ENCODE assay signal across 18 cellular contexts in the genomic region with DNA sequence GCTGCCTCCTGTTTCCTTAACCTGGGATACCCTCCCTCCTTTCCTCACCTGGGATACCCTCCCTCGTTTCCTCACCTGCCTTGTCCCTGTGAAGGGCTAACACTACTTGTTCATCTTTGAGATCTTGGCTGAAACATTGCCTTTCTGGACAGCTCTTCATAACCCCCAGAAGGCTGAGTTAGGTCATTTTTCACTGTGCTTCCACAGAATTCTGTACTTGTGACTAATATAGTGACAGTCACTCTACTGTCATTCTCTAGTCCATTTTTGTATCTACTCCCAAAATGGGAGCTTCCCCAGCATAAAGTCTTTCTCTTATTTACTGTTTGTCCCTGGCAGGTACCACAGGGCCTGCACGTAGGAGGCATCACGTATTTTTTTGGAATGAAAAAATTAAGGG. TPM values are rescaled to one million over a fixed set of nuclear protein-coding genes. Genes with fewer than 3 reads are reported as not detected.
DNase-seq lines count a peak whose midpoint lies in the region; ATAC-seq lines count a peak whose summit lies in the region.
"Had no signal": no experiment of that assay in that cellular context is flagged by ENCODE, and none has a peak within 500 bp of the region (broad histone marks: within the 10 kb centered on the region; RNA-seq: fewer than 3 reads in every experiment).

No MANE protein-coding gene starts in this region.

- no peak overlapping the region for H3K23ac ChIP-seq in mesenchymal stem cell (ENCODE audit: low read length in 2 of 2)

- no peak overlapping the region for H3K4me3 Mint-ChIP-seq in T-helper 17 cell

- H3K27me3 ChIP-seq in ACC112 (ENCODE audit: insufficient read depth, low read length) (no peaks in the 10 kb centered on the region), mesenchymal stem cell (ENCODE audit: control insufficient read depth in 1 of 2, insufficient read depth in 1 of 2, low read length in 2 of 2) (no peaks in the 10 kb centered on the region)
- H3K27me3 ChIP-seq: BLaER1 treated with 17β-estradiol and CSF1 and Interleukin-3, amounts not matched to agents 10 nM and 100 nM had no signal

- H2BK12ac ChIP-seq in mesenchymal stem cell (ENCODE audit: low read length in 2 of 2) = no peak overlapping the region

- H3K9ac ChIP-seq in mesenchymal stem cell (ENCODE audit: low read length) = no peak overlapping the region
- H3K9ac ChIP-seq: BLaER1 treated with 17β-estradiol and CSF1 and Interleukin-3, amounts not matched to agents 10 nM and 100 nM; SK-N-SH had no signal

- H3K18ac ChIP-seq in mesenchymal stem cell (ENCODE audit: low read depth in 1 of 2, low read length in 2 of 2) = no peak overlapping the region

- peak overlapping the region; percentile 87 for H3K27ac ChIP-seq in ACC112 (ENCODE audit: low read depth, low read length)
- H3K27ac ChIP-seq in mesenchymal stem cell (ENCODE audit: low read length, poor library complexity, severe bottlenecking) = no peak overlapping the region
- H3K27ac ChIP-seq: BLaER1 treated with 17β-estradiol and CSF1 and Interleukin-3, amounts not matched to agents 10 nM and 100 nM; HL-60 had no signal

- ATAC-seq in T-helper 17 cell (no peak), HG03565 (IDR thresholded peaks at IDR 0.05; ENCODE audit: unreplicated experiment) (no peak), HG02798 (IDR thresholded peaks at IDR 0.05; ENCODE audit: poor library complexity, unreplicated experiment) (no peak)

- H3K27ac Mint-ChIP-seq in T-helper 17 cell = peak overlapping the region; percentile 67

- H3K27me3 Mint-ChIP-seq in T-helper 17 cell = peaks cover 6% of the 10 kb centered on the region

- H3K36me3 ChIP-seq in ACC112 (ENCODE audit: insufficient read depth, low read length) (no peaks in the 10 kb centered on the region), mesenchymal stem cell (ENCODE audit: control insufficient read depth in 1 of 2, insufficient read depth in 2 of 2, low read depth in 1 of 2, low read length in 2 of 2) (no peaks in the 10 kb centered on the region)
- H3K36me3 ChIP-seq: BLaER1 treated with 17β-estradiol and CSF1 and Interleukin-3, amounts not matched to agents 10 nM and 100 nM had no signal

- peaks cover 2% of the 10 kb centered on the region for H3K4me1 Mint-ChIP-seq in T-helper 17 cell

- peak; percentile 26 for DNase-seq in HCEC 1CT
- DNase-seq in T-helper 17 cell = no peak
- no peak for DNase-seq in mesenchymal stem cell
- no peak for DNase-seq in DMS79 treated with DMSO at 0.1 percent for 48 hours (lab: John Stamatoyannopoulos, UW)
- no peak for DNase-seq in foreskin melanocyte
- DNase-seq: 8988T, H7, MV-4-11, NCI-H1417, NCI-H187 treated with DMSO at 0.1 percent for 48 hours, NCI-H2171, NCI-H446, SK-N-SH had no signal

- H4K8ac ChIP-seq in mesenchymal stem cell (ENCODE audit: low read length) = no peak overlapping the region

- no peak overlapping the region for H3K4ac ChIP-seq in mesenchymal stem cell (ENCODE audit: low read depth in 1 of 2, low read length in 2 of 2)

- H3K14ac ChIP-seq in mesenchymal stem cell (ENCODE audit: low read length in 2 of 2) = no peak overlapping the region

- H3K4me1 ChIP-seq in ACC112 (ENCODE audit: control insufficient read depth, insufficient read depth, low read length, unreplicated experiment) (peaks cover 37% of the 10 kb centered on the region), mesenchymal stem cell (ENCODE audit: control insufficient read depth, insufficient read depth, low read depth, low read length) (peaks cover 4% of the 10 kb centered on the region)

- WGBS in mesenchymal stem cell = 90% methylated on average over 3 of the region's 3 CpGs

- no peak overlapping the region for H3K4me3 ChIP-seq in ACC112 (ENCODE audit: low read depth, low read length)
- H3K4me3 ChIP-seq in mesenchymal stem cell (ENCODE audit: insufficient read depth in 1 of 2, low read depth in 1 of 2, low read length in 2 of 2) = no peak overlapping the region
- H3K4me3 ChIP-seq: BLaER1 treated with 17β-estradiol and CSF1 and Interleukin-3, amounts not matched to agents 10 nM and 100 nM had no signal

- H2AFZ ChIP-seq in ACC112 (ENCODE audit: low read length, unreplicated experiment) (no peak overlapping the region), mesenchymal stem cell (ENCODE audit: low read depth, low read length) (no peak overlapping the region)

- H3K4me2 ChIP-seq in mesenchymal stem cell (ENCODE audit: low read length, poor library complexity, severe bottlenecking) = no peak overlapping the region
- H3K4me2 ChIP-seq: SK-N-SH had no signal

- H2AK5ac ChIP-seq in mesenchymal stem cell (ENCODE audit: low read length, severe bottlenecking) = peak overlapping the region; percentile 29

- peaks cover 2% of the 10 kb centered on the region for H3K36me3 Mint-ChIP-seq in T-helper 17 cell (ENCODE audit: low read depth)

- H2BK5ac ChIP-seq in mesenchymal stem cell (ENCODE audit: low read depth, low read length, poor library complexity, severe bottlenecking) = no peak overlapping the region

- no peaks in the 10 kb centered on the region for H3K9me3 ChIP-seq in T-helper 17 cell (ENCODE audit: control insufficient read depth, low read length, poor library complexity, severe bottlenecking)
- H3K9me3 ChIP-seq in mesenchymal stem cell (ENCODE audit: control insufficient read depth, low read length) = no peaks in the 10 kb centered on the region
- H3K9me3 ChIP-seq: BLaER1 treated with 17β-estradiol and CSF1 and Interleukin-3, amounts not matched to agents 10 nM and 100 nM; SK-N-SH had no signal

- no peak overlapping the region for H2BK120ac ChIP-seq in mesenchymal stem cell (ENCODE audit: low read depth, low read length)

- H2BK15ac ChIP-seq in mesenchymal stem cell (ENCODE audit: low read depth, poor library complexity, severe bottlenecking) = no peak overlapping the region

- H3K79me1 ChIP-seq in mesenchymal stem cell (replicated peaks; ENCODE audit: low read length, poor library complexity, severe bottlenecking) = no peaks in the 10 kb centered on the region

- H4K91ac ChIP-seq in mesenchymal stem cell (ENCODE audit: low read length) = no peak overlapping the region

- H3K79me2 ChIP-seq in ACC112 (ENCODE audit: control insufficient read depth, insufficient read depth, low read length, unreplicated experiment) = no peaks in the 10 kb centered on the region

RNA-seq across cellular contexts. Expression of gene DAB2, which starts 21.5 kb away (rescaled TPM):
- total RNA-seq in T-helper 17 cell = 10 to 100 TPM in 1 of 2 donors, 1 to 10 TPM in 1; 1.9 to 37.2 TPM
- 87.8 TPM for polyA plus RNA-seq in mesenchymal stem cell (2013, experiment 1 of 2)
- 86.6 TPM for polyA plus RNA-seq in mesenchymal stem cell (2013, experiment 2 of 2)
